ENCODE assay signal across 14 cellular contexts in genomic region chr1:23283660-23284602, GRCh38.
A peak's percentile ranks its signal among the peaks of the same experiment; 100 is the strongest.
DNase-seq lines count a peak whose midpoint lies in the region; ATAC-seq, FAIRE-seq and TF ChIP-seq lines count a peak whose summit lies in the region.
"Had no signal": no experiment of that assay in that cellular context is flagged by ENCODE, and none has a peak within 500 bp of the region (broad histone marks: within the 10 kb centered on the region; RNA-seq: fewer than 3 reads in every experiment).

No MANE protein-coding gene starts in this region.

- H3K36me3 ChIP-seq in psoas muscle (ENCODE audit: insufficient read depth in 1 of 2, low read depth in 1 of 2) (peaks cover 0 to 79% of the 10 kb centered on the region in 2 donors), prostate gland (no peaks in the 10 kb centered on the region)

- ATAC-seq in SK-N-SH treated with all-trans-retinoic acid at 6 μM for 48 hours (peak; percentile 60; the same call in 2 of the 3 replicates), GM21367 (IDR thresholded peaks at IDR 0.05; ENCODE audit: unreplicated experiment) (no peak), psoas muscle (no peak), HG02623 (IDR thresholded peaks at IDR 0.05; ENCODE audit: unreplicated experiment) (no peak)
- ATAC-seq: stimulated activated naive CD8-positive, alpha-beta T cell treated with anti-CD3 and anti-CD28 coated beads, Interleukin-15, Interleukin-2, amounts not matched to agents 100 U/mL and 50 U/mL, for 24 hours; T-cell had no signal

- H3K27ac ChIP-seq in psoas muscle (no peak overlapping the region), prostate gland (no peak overlapping the region)

- H3K9me3 ChIP-seq in psoas muscle: no peaks in the 10 kb centered on the region
- no peaks in the 10 kb centered on the region for H3K9me3 ChIP-seq in prostate gland

- no peak for DNase-seq in GM19239 (ENCODE audit: insufficient read length, low spot score)
- peak; percentile 30 for DNase-seq in fibroblast of the aortic adventitia (ENCODE audit: low read depth)
- peak; percentile 13 for DNase-seq in retina
- no peak for DNase-seq in psoas muscle
- no peak for DNase-seq in prostate gland (ENCODE audit: low spot score)
- DNase-seq: activated CD4-positive, alpha-beta memory T cell treated with anti-CD3 and anti-CD28 coated beads for 36 hours; activated naive CD8-positive, alpha-beta T cell treated with anti-CD3 and anti-CD28 coated beads, Interleukin-2, amount 10 ng/mL, durations not matched to agents 7 days and 5 days; endodermal cell; NCI-H1694 treated with DMSO at 0.1 percent for 48 hours; stimulated activated naive CD8-positive, alpha-beta T cell treated with anti-CD3 and anti-CD28 coated beads, Interleukin-15, Interleukin-2, amounts not matched to agents 100 U/mL and 50 U/mL, for 24 hours; T-cell had no signal

- intact Hi-C loops in psoas muscle (cut with DNase I): no loop called here
- intact Hi-C loops in prostate gland (cut with DNase I): loop anchor here (10.0 kb wide), 1 partner anchor 189 kb away; no protein-coding TSS in a partner anchor

- 76 to 90% (median 76%) methylated on average over 4 of the region's 4 CpGs for WGBS in psoas muscle, 3 donors
- WGBS in prostate gland: 80% methylated on average over 4 of the region's 4 CpGs

- H3K4me3 ChIP-seq in fibroblast of the aortic adventitia (ENCODE audit: low read depth, low read length) (no peak overlapping the region), psoas muscle (no peak overlapping the region), prostate gland (no peak overlapping the region)

- peak; percentile 23 for FAIRE-seq in GM19239 (lab: Jason Lieb, UNC)

- TF ChIP-seq POLR2A in prostate gland (IDR thresholded peaks at IDR 0.05): no peak

- TF ChIP-seq CTCF in fibroblast of the aortic adventitia (IDR thresholded peaks at IDR 0.05; ENCODE audit: insufficient read depth, low read length) (no peak), psoas muscle (IDR thresholded peaks at IDR 0.05) (no peak), prostate gland (IDR thresholded peaks at IDR 0.05) (no peak)

- H3K27me3 ChIP-seq in psoas muscle (ENCODE audit: insufficient read depth in 3 of 3, low read length in 2 of 3) (no peaks in the 10 kb centered on the region), prostate gland (replicated peaks; ENCODE audit: insufficient read depth) (no peaks in the 10 kb centered on the region)

- H3K4me1 ChIP-seq in psoas muscle: no peaks in the 10 kb centered on the region
- peaks cover 3% of the 10 kb centered on the region for H3K4me1 ChIP-seq in prostate gland (replicated peaks)

TF ChIP-seq in SK-N-SH treated with all-trans-retinoic acid at 6 μM for 48 hours, 23 proteins besides CTCF, POLR2A, EP300 and RAD21:
- TF ChIP-seq ZNF70 (CRISPR knock-in tag; IDR thresholded peaks at IDR 0.05) (no peak), ZFP3 (CRISPR knock-in tag; IDR thresholded peaks at IDR 0.05) (no peak), OSR1 (CRISPR knock-in tag; IDR thresholded peaks at IDR 0.05) (no peak), ISL1 (CRISPR knock-in tag; IDR thresholded peaks at IDR 0.05) (no peak), SNAI2 (CRISPR knock-in tag; IDR thresholded peaks at IDR 0.05) (no peak), TCF4 (CRISPR knock-in tag; IDR thresholded peaks at IDR 0.05; ENCODE audit: borderline replicate concordance) (no peak), ZNF8 (CRISPR knock-in tag; IDR thresholded peaks at IDR 0.05) (no peak), CSRNP3 (CRISPR knock-in tag; IDR thresholded peaks at IDR 0.05) (no peak), ZC3H10 (CRISPR knock-in tag; IDR thresholded peaks at IDR 0.05) (no peak), ESRRG (CRISPR knock-in tag; IDR thresholded peaks at IDR 0.05) (no peak), ZNF565 (CRISPR knock-in tag; conservative IDR thresholded peaks at IDR 0.05; ENCODE audit: low read depth) (no peak), ARNTL (CRISPR knock-in tag; IDR thresholded peaks at IDR 0.05; ENCODE audit: borderline replicate concordance, low read depth) (no peak)

Comparison
In these comparisons a context has a peak if more than half of its experiments do, and no peak if none do; other contexts are left out.
1. DNase-seq: peak in fibroblast of the aortic adventitia (single experiment) and retina (single experiment); none in GM19239 (single experiment), psoas muscle (0 of 2) and prostate gland (single experiment).